Comparison of ENCODE assay signal across 1 cellular context in the genomic region with DNA sequence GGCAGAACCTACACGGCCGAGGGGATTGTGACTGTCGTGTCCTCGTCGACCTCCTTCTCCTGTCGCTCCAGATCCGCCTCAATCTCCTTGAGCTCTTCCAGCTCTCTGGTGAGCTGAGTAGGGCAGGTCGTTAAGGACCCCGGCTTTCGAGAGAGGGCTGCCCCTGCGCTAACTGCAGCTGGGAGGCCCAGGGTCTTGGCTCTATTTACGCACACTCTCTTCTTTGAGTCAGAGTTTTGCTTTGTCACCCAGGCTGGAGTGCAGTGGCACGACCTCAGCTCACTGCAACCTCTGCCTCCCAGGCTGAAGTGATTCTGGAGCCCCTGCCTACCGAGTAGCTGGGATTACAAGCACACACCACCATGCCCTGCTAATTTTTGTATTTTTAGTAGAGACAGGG.
TF ChIP-seq lines count a peak whose summit lies in the region.

No MANE protein-coding gene starts in this region.

TF ChIP-seq in IMR-90, 13 proteins besides CTCF, POLR2A, EP300 and RAD21:
- TF ChIP-seq SMC3 (IDR thresholded peaks at IDR 0.05; ENCODE audit: low read depth, low read length) (no peak), FOS (IDR thresholded peaks at IDR 0.05; ENCODE audit: low read depth, low read length) (no peak)
- TF ChIP-seq, protein P1, sequence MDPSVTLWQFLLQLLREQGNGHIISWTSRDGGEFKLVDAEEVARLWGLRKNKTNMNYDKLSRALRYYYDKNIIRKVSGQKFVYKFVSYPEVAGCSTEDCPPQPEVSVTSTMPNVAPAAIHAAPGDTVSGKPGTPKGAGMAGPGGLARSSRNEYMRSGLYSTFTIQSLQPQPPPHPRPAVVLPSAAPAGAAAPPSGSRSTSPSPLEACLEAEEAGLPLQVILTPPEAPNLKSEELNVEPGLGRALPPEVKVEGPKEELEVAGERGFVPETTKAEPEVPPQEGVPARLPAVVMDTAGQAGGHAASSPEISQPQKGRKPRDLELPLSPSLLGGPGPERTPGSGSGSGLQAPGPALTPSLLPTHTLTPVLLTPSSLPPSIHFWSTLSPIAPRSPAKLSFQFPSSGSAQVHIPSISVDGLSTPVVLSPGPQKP (IDR thresholded peaks at IDR 0.05; ENCODE audit: borderline replicate concordance, low read depth, low read length): no peak
- TF ChIP-seq, protein P2, sequence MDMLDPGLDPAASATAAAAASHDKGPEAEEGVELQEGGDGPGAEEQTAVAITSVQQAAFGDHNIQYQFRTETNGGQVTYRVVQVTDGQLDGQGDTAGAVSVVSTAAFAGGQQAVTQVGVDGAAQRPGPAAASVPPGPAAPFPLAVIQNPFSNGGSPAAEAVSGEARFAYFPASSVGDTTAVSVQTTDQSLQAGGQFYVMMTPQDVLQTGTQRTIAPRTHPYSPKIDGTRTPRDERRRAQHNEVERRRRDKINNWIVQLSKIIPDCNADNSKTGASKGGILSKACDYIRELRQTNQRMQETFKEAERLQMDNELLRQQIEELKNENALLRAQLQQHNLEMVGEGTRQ (IDR thresholded peaks at IDR 0.05; ENCODE audit: low read depth, low read length): no peak
